Comparison of ENCODE assay signal across 16 cellular contexts in genomic region chr12:78473136-78473535, GRCh38.
DNase-seq lines count a peak whose midpoint lies in the region; ATAC-seq and TF ChIP-seq lines count a peak whose summit lies in the region.
"Had no signal": no experiment of that assay in that cellular context is flagged by ENCODE, and none has a peak within 500 bp of the region (broad histone marks: within the 10 kb centered on the region; RNA-seq: fewer than 3 reads in every experiment).

No MANE protein-coding gene starts in this region.

- no peaks in the 10 kb centered on the region for H3K9me3 ChIP-seq in adipocyte (ENCODE audit: control insufficient read depth, low read length)
- H3K9me3 ChIP-seq: vagina had no signal

- H3K27me3 Mint-ChIP-seq in activated T-helper 2 cell treated with anti-CD3 and anti-CD28 coated beads, Interferon-gamma antibody, Interleukin-2, Interleukin-4, amounts not matched to agents 10 μg/mL and 5 μg/mL and 100 μg/mL, durations not matched to agents 14 hours and 24 hours and 36 hours (ENCODE audit: low read depth): no peaks in the 10 kb centered on the region
- H3K27me3 Mint-ChIP-seq: activated CD8-positive, alpha-beta T cell treated with anti-CD3 and anti-CD28 coated beads for 36 hours had no signal

- peaks cover 6% of the 10 kb centered on the region for H3K9me3 Mint-ChIP-seq in activated T-helper 2 cell treated with anti-CD3 and anti-CD28 coated beads, Interferon-gamma antibody, Interleukin-2, Interleukin-4, amounts not matched to agents 10 μg/mL and 5 μg/mL and 100 μg/mL, durations not matched to agents 14 hours and 24 hours and 36 hours

- no peak overlapping the region for H3K4me3 ChIP-seq in ACC112 (ENCODE audit: low read depth, low read length)
- no peak overlapping the region for H3K4me3 ChIP-seq in adipocyte (ENCODE audit: low read length)
- no peak overlapping the region for H3K4me3 ChIP-seq in fibroblast of mammary gland (ENCODE audit: control insufficient read depth, low read depth, low read length)
- H3K4me3 ChIP-seq: coronary artery, vagina had no signal

- peak overlapping the region; percentile 15 for H2AFZ ChIP-seq in ACC112 (ENCODE audit: low read length, unreplicated experiment)

- H3K27ac ChIP-seq in ACC112 (ENCODE audit: low read depth, low read length): no peak overlapping the region
- H3K27ac ChIP-seq: coronary artery, vagina had no signal

- peak; percentile 32 for DNase-seq in M059J (ENCODE audit: low read depth)
- peak; percentile 34 for DNase-seq in adipocyte (ENCODE audit: low read depth)
- peak; percentile 66 for DNase-seq in fibroblast of mammary gland (ENCODE audit: low read depth)
- DNase-seq in activated T-helper 2 cell treated with anti-CD3 and anti-CD28 coated beads, Interferon-gamma antibody, Interleukin-2, Interleukin-4, amounts not matched to agents 10 μg/mL and 5 μg/mL and 100 μg/mL, durations not matched to agents 14 hours and 24 hours and 36 hours (ENCODE audit: low spot score): no peak
- no peak for DNase-seq in activated CD4-positive, alpha-beta T cell treated with anti-CD3 and anti-CD28 coated beads for 1 hour
- no peak for DNase-seq in GM20000 (ENCODE audit: low spot score)
- DNase-seq: activated CD8-positive, alpha-beta T cell treated with anti-CD3 and anti-CD28 coated beads for 36 hours; erythroblast; KBM-7; OCI-M1; small intestine; stimulated activated naive CD4-positive, alpha-beta T cell had no signal

- TF ChIP-seq CTCF in fibroblast of mammary gland (conservative IDR thresholded peaks at IDR 0.05; ENCODE audit: control insufficient read depth, insufficient read depth, low read depth, low read length) (no peak), GM20000 (IDR thresholded peaks at IDR 0.05; ENCODE audit: extremely low read depth, missing control alignments) (no peak)

- no peaks in the 10 kb centered on the region for H3K79me2 ChIP-seq in ACC112 (ENCODE audit: control insufficient read depth, insufficient read depth, low read length, unreplicated experiment)

- H3K27ac Mint-ChIP-seq in activated T-helper 2 cell treated with anti-CD3 and anti-CD28 coated beads, Interferon-gamma antibody, Interleukin-2, Interleukin-4, amounts not matched to agents 10 μg/mL and 5 μg/mL and 100 μg/mL, durations not matched to agents 14 hours and 24 hours and 36 hours: no peak overlapping the region
- H3K27ac Mint-ChIP-seq: activated CD8-positive, alpha-beta T cell treated with anti-CD3 and anti-CD28 coated beads for 36 hours had no signal

- H3K36me3 ChIP-seq in ACC112 (ENCODE audit: insufficient read depth, low read length) (no peaks in the 10 kb centered on the region), adipocyte (ENCODE audit: control insufficient read depth, insufficient read depth, low read length, severe bottlenecking) (no peaks in the 10 kb centered on the region)
- H3K36me3 ChIP-seq: vagina had no signal

- intact Hi-C loops in activated T-helper 2 cell treated with anti-CD3 and anti-CD28 coated beads, Interferon-gamma antibody, Interleukin-2, Interleukin-4, amounts not matched to agents 10 μg/mL and 5 μg/mL and 100 μg/mL, durations not matched to agents 14 hours and 24 hours and 36 hours (cut with micrococcal nuclease): no loop called here

- no peak overlapping the region for H3K9ac ChIP-seq in adipocyte (ENCODE audit: low read length)

- H3K4me1 Mint-ChIP-seq in activated T-helper 2 cell treated with anti-CD3 and anti-CD28 coated beads, Interferon-gamma antibody, Interleukin-2, Interleukin-4, amounts not matched to agents 10 μg/mL and 5 μg/mL and 100 μg/mL, durations not matched to agents 14 hours and 24 hours and 36 hours (ENCODE audit: low read depth): no peaks in the 10 kb centered on the region

- ATAC-seq in HG02678 (IDR thresholded peaks at IDR 0.05; ENCODE audit: unreplicated experiment): no peak
- ATAC-seq: activated CD8-positive, alpha-beta T cell treated with anti-CD3 and anti-CD28 coated beads for 36 hours had no signal

- H3K4me3 Mint-ChIP-seq in activated T-helper 2 cell treated with anti-CD3 and anti-CD28 coated beads, Interferon-gamma antibody, Interleukin-2, Interleukin-4, amounts not matched to agents 10 μg/mL and 5 μg/mL and 100 μg/mL, durations not matched to agents 14 hours and 24 hours and 36 hours (ENCODE audit: low read depth): no peak overlapping the region
- H3K4me3 Mint-ChIP-seq: activated CD8-positive, alpha-beta T cell treated with anti-CD3 and anti-CD28 coated beads for 36 hours had no signal

- peaks cover 5% of the 10 kb centered on the region for H3K4me1 ChIP-seq in ACC112 (ENCODE audit: control insufficient read depth, insufficient read depth, low read length, unreplicated experiment)
- no peaks in the 10 kb centered on the region for H3K4me1 ChIP-seq in adipocyte (ENCODE audit: control insufficient read depth, insufficient read depth, low read length)
- H3K4me1 ChIP-seq: vagina had no signal

- H3K27me3 ChIP-seq in ACC112 (ENCODE audit: insufficient read depth, low read length) (no peaks in the 10 kb centered on the region), adipocyte (replicated peaks; ENCODE audit: control insufficient read depth, insufficient read depth, low read length) (peaks cover 3% of the 10 kb centered on the region)
- H3K27me3 ChIP-seq: vagina had no signal

- H3K36me3 Mint-ChIP-seq in activated T-helper 2 cell treated with anti-CD3 and anti-CD28 coated beads, Interferon-gamma antibody, Interleukin-2, Interleukin-4, amounts not matched to agents 10 μg/mL and 5 μg/mL and 100 μg/mL, durations not matched to agents 14 hours and 24 hours and 36 hours (ENCODE audit: low read depth): no peaks in the 10 kb centered on the region

Comparison
In these comparisons a context has a peak if more than half of its experiments do, and no peak if none do; other contexts are left out.
1. DNase-seq: peak in M059J (single experiment), adipocyte (single experiment) and fibroblast of mammary gland (single experiment); none in activated T-helper 2 cell treated with anti-CD3 and anti-CD28 coated beads, Interferon-gamma antibody, Interleukin-2, Interleukin-4, amounts not matched to agents 10 μg/mL and 5 μg/mL and 100 μg/mL, durations not matched to agents 14 hours and 24 hours and 36 hours (single experiment), activated CD4-positive, alpha-beta T cell treated with anti-CD3 and anti-CD28 coated beads for 1 hour (single experiment) and GM20000 (single experiment).